Comparison of ENCODE assay signal across 9 cellular contexts in genomic region chr1:41795205-41795762, GRCh38.
DNase-seq lines count a peak whose midpoint lies in the region; ATAC-seq and TF ChIP-seq lines count a peak whose summit lies in the region.
"Had no signal": no experiment of that assay in that cellular context is flagged by ENCODE, and none has a peak within 500 bp of the region (broad histone marks: within the 10 kb centered on the region; RNA-seq: fewer than 3 reads in every experiment).

No MANE protein-coding gene starts in this region.

- intact Hi-C loops in left lung (cut with DNase I) (no loop called here), colonic mucosa (cut with DNase I) (loop anchor here (10.0 kb wide), 1 partner anchor 220 kb away; no protein-coding TSS in a partner anchor)

- H3K9ac ChIP-seq in colonic mucosa (ENCODE audit: low read depth in 2 of 2, low read length in 2 of 2): no peak overlapping the region

- no peak for TF ChIP-seq EP300 in Ishikawa (IDR thresholded peaks at IDR 0.05; ENCODE audit: borderline replicate concordance)
- TF ChIP-seq EP300 in tibial nerve (IDR thresholded peaks at IDR 0.05): no peak

- no peak for TF ChIP-seq POLR2A in tibial nerve (IDR thresholded peaks at IDR 0.05)

- H3K27me3 ChIP-seq in BE2C (no peaks in the 10 kb centered on the region), left lung (no peaks in the 10 kb centered on the region), tibial nerve (no peaks in the 10 kb centered on the region), colonic mucosa (no peaks in the 10 kb centered on the region)

- H3K4me3 ChIP-seq in BE2C (ENCODE audit: low read depth, low read length): no peak overlapping the region
- no peak overlapping the region for H3K4me3 ChIP-seq in left lung
- no peak overlapping the region for H3K4me3 ChIP-seq in tibial nerve
- no peak overlapping the region for H3K4me3 ChIP-seq in colonic mucosa

- peak; percentile 44 for TF ChIP-seq RAD21 in Ishikawa (IDR thresholded peaks at IDR 0.05; ENCODE audit: low read depth)

- no peak for DNase-seq in BE2C
- peak; percentile 67 for DNase-seq in astrocyte of the hippocampus (ENCODE audit: low read depth, low spot score)
- peak in 1 of 2 donors; percentile 4 for DNase-seq in left lung
- DNase-seq in tibial nerve (ENCODE audit: low spot score in 2 of 2): no peak
- DNase-seq in SHP77 treated with DMSO at 0.1 percent for 48 hours (lab: John Stamatoyannopoulos, UW): no peak
- no peak for DNase-seq in colonic mucosa
- no peak for DNase-seq in NK-92 (lab: John Stamatoyannopoulos, UW; ENCODE audit: unreplicated experiment)
- DNase-seq: naive B cell had no signal

- H3K9me3 ChIP-seq in BE2C: no peaks in the 10 kb centered on the region
- H3K9me3 ChIP-seq in left lung: no peaks in the 10 kb centered on the region
- H3K9me3 ChIP-seq in tibial nerve: no peaks in the 10 kb centered on the region
- no peaks in the 10 kb centered on the region for H3K9me3 ChIP-seq in colonic mucosa

- ATAC-seq in left lung: peak; percentile 48

- H3K4me1 ChIP-seq in BE2C (no peaks in the 10 kb centered on the region), left lung (peaks cover 0 to 15% of the 10 kb centered on the region in 2 donors), tibial nerve (peaks cover 0 to 13% (median 1%) of the 10 kb centered on the region in 4 donors), colonic mucosa (no peaks in the 10 kb centered on the region)

- H3K27ac ChIP-seq in left lung (no peak overlapping the region), tibial nerve (no peak overlapping the region), colonic mucosa (no peak overlapping the region)

- TF ChIP-seq CTCF in BE2C (IDR thresholded peaks at IDR 0.05; ENCODE audit: low read depth, low read length) (peak; percentile 34), left lung (IDR thresholded peaks at IDR 0.05) (no peak), tibial nerve (IDR thresholded peaks at IDR 0.05) (peak in 1 of 5 experiments; percentile 36), colonic mucosa (IDR thresholded peaks at IDR 0.05) (no peak)

- H3K36me3 ChIP-seq in BE2C: no peaks in the 10 kb centered on the region
- no peaks in the 10 kb centered on the region for H3K36me3 ChIP-seq in left lung
- H3K36me3 ChIP-seq in tibial nerve: no peaks in the 10 kb centered on the region
- no peaks in the 10 kb centered on the region for H3K36me3 ChIP-seq in colonic mucosa

- WGBS in tibial nerve, 2 donors: 77 to 83% methylated on average over 5 of the region's 5 CpGs

TF ChIP-seq in Ishikawa, 13 proteins besides CTCF, POLR2A, EP300 and RAD21:
- no peak for TF ChIP-seq ZBTB7A (IDR thresholded peaks at IDR 0.05; ENCODE audit: low read depth)
- TF ChIP-seq, protein P1, sequence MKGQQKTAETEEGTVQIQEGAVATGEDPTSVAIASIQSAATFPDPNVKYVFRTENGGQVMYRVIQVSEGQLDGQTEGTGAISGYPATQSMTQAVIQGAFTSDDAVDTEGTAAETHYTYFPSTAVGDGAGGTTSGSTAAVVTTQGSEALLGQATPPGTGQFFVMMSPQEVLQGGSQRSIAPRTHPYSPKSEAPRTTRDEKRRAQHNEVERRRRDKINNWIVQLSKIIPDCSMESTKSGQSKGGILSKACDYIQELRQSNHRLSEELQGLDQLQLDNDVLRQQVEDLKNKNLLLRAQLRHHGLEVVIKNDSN (IDR thresholded peaks at IDR 0.05): peak; percentile 24; the same call in 1 of the 2 replicates
